Comparison of ENCODE assay signal across 8 cellular contexts in the genomic region with DNA sequence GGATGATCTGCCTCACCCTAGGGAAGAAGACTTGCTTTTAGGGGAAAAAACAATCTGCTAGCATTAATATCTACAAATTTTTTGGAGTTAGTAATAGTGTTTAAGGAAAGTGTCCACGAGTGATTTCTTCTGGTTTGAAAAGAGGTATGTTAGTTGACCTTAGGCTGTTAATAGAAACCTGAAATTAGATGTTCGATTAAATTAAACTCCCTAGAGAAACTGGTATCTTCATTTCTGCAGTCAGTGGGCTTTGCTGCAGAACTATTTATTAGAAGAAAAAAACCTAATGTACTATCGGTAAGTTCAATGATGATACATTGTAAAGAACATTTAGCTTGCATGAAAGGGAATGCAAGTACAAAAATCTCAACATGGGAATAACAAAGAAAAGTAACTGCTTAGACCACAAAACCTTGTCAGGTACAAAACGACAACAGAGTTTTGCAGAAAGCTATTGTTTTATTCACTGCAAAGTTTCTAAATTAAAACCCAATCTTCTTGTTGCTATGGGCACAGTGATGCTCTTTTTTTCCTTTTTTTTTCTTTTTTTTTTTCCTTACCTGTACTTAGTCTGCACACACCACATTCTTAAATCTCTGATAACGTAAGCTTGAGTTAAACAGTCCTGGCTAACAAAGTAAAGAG. TPM values are rescaled to one million over a fixed set of nuclear protein-coding genes. Genes with fewer than 3 reads are reported as not detected.
DNase-seq lines count a peak whose midpoint lies in the region; ATAC-seq, FAIRE-seq and TF ChIP-seq lines count a peak whose summit lies in the region.

No MANE protein-coding gene starts in this region.

- DNase-seq in T-helper 17 cell (no peak), fibroblast of pulmonary artery (ENCODE audit: low read depth) (no peak), retinal pigment epithelial cell (ENCODE audit: low read depth) (no peak), HuH-7.5 (ENCODE audit: low spot score) (no peak), NCI-H1436 (lab: John Stamatoyannopoulos, UW) (no peak), dermis blood vessel endothelial cell (no peak)

- peaks cover 41% of the 10 kb centered on the region for H3K4me1 Mint-ChIP-seq in T-helper 17 cell

- H3K9me3 ChIP-seq in T-helper 17 cell (ENCODE audit: control insufficient read depth, low read length, poor library complexity, severe bottlenecking): no peaks in the 10 kb centered on the region

- peak; percentile 53 for FAIRE-seq in G401.6 (lab: Jason Lieb, UNC)

- H3K27me3 Mint-ChIP-seq in T-helper 17 cell: no peaks in the 10 kb centered on the region

- H3K36me3 Mint-ChIP-seq in T-helper 17 cell (ENCODE audit: low read depth): peaks cover 3% of the 10 kb centered on the region

- TF ChIP-seq CTCF in fibroblast of pulmonary artery (IDR thresholded peaks at IDR 0.05; ENCODE audit: low read length, missing control alignments) (no peak), retinal pigment epithelial cell (conservative IDR thresholded peaks at IDR 0.05; ENCODE audit: low read depth, low read length) (no peak)

- peak overlapping the region; percentile 95 for H3K27ac Mint-ChIP-seq in T-helper 17 cell

- ATAC-seq in T-helper 17 cell: no peak
- no peak for ATAC-seq in GM18907 (IDR thresholded peaks at IDR 0.05; ENCODE audit: unreplicated experiment)

- H3K4me3 ChIP-seq in fibroblast of pulmonary artery (replicated peaks; ENCODE audit: low read depth, low read length): peak overlapping the region; percentile 93
- peak overlapping the region; percentile 82 for H3K4me3 ChIP-seq in retinal pigment epithelial cell (ENCODE audit: low read length)

- peak overlapping the region; percentile 97 for H3K4me3 Mint-ChIP-seq in T-helper 17 cell

RNA-seq across cellular contexts. Expression of gene KLF3, which starts 2.0 kb away (rescaled TPM):
- total RNA-seq in T-helper 17 cell (10 to 100 TPM; 91.7 to 95.2 TPM), dermis blood vessel endothelial cell (26.4 and 32.7 TPM in 2 replicates)
